In the genomic region with DNA sequence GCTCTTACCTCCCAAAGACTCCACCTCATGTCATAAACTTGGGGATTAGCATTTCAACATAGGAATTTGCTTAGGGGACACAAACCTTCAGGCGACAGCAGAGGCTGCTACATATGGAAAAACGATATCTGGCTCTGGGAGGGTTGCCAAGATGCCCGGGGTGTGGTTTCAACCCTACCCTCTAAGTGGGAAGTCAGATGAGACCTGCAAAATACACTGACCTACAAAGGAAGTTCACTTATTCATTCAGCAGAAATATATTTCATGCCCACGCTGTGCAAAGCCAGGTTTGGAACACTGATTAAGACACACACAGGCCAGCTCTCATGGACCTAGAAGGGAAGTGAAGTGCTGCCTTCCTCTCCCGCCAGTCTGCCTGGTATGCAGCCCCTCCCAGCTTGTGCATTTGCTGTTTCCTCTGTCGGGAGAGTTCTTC, we compare ENCODE assay signal across 11 cellular contexts.
DNase-seq lines count a peak whose midpoint lies in the region; ATAC-seq and TF ChIP-seq lines count a peak whose summit lies in the region.
"Had no signal": no experiment of that assay in that cellular context is flagged by ENCODE, and none has a peak within 500 bp of the region (broad histone marks: within the 10 kb centered on the region; RNA-seq: fewer than 3 reads in every experiment).

No MANE protein-coding gene starts in this region.

- DNase-seq in A673 (ENCODE audit: low spot score) (peak; percentile 48), IMR-90 (peak; percentile 8), adrenal gland (peak; percentile 29 to 66 (median 34)), left colon (peak; percentile 56 to 82), brain microvascular endothelial cell (no peak), iPS-NIHi7 (ENCODE audit: extremely low spot score) (no peak), osteoblast (ENCODE audit: insufficient read length, low spot score, missing footprints) (no peak)
- DNase-seq: activated CD4-positive, alpha-beta memory T cell treated with anti-CD3 and anti-CD28 coated beads for 36 hours; CD4-positive, CD25-positive, alpha-beta regulatory T cell; PC-3 had no signal

- H2AFZ ChIP-seq in IMR-90 (replicated peaks; ENCODE audit: low read length, poor library complexity) (peak overlapping the region; percentile 13), osteoblast (ENCODE audit: low read length) (no peak overlapping the region)

- no peak overlapping the region for H3K56ac ChIP-seq in IMR-90 (ENCODE audit: extremely low read depth, insufficient read depth, low read length)

- WGBS in IMR-90 (ENCODE audit: extremely low coverage in 2 of 2, insufficient read length in 1 of 2), 2 experiments = no CpG with 5 or more reads among the region's 6 CpGs
- WGBS in adrenal gland, 4 donors = 44 to 60% (median 50%) methylated on average over 6 of the region's 6 CpGs

- ATAC-seq in IMR-90 (ENCODE audit: low read depth) (peak; percentile 24; the same call in 1 of the 2 replicates), left colon (peak; percentile 94), HG02852 (IDR thresholded peaks at IDR 0.05; ENCODE audit: unreplicated experiment) (no peak)
- ATAC-seq: PC-3 had no signal

- no peaks in the 10 kb centered on the region for H3K79me1 ChIP-seq in IMR-90 (ENCODE audit: low read depth in 1 of 2, low read length in 2 of 2)

- H2AK5ac ChIP-seq in IMR-90 (ENCODE audit: low read depth, low read length) = no peak overlapping the region

- H4K20me1 ChIP-seq in IMR-90 (ENCODE audit: insufficient read depth, low read length) = no peaks in the 10 kb centered on the region
- H4K20me1 ChIP-seq in osteoblast (ENCODE audit: insufficient read depth, low read length) = no peaks in the 10 kb centered on the region

- H3K27ac ChIP-seq in A673 (ENCODE audit: low read depth, low read length, poor library complexity, severe bottlenecking) = no peak overlapping the region
- H3K27ac ChIP-seq in IMR-90 (ENCODE audit: insufficient read depth, low read length) = no peak overlapping the region
- peak overlapping the region in 1 of 5 donors; percentile 8 for H3K27ac ChIP-seq in adrenal gland
- no peak overlapping the region for H3K27ac ChIP-seq in brain microvascular endothelial cell
- H3K27ac ChIP-seq in osteoblast (ENCODE audit: low read depth, low read length) = no peak overlapping the region

- no peaks in the 10 kb centered on the region for H3K27me3 ChIP-seq in A673 (replicated peaks; ENCODE audit: insufficient read depth, low read depth, low read length, poor library complexity)
- H3K27me3 ChIP-seq in IMR-90 (ENCODE audit: control insufficient read depth, insufficient read depth, low read length) = no peaks in the 10 kb centered on the region
- H3K27me3 ChIP-seq in adrenal gland = no peaks in the 10 kb centered on the region
- no peaks in the 10 kb centered on the region for H3K27me3 ChIP-seq in brain microvascular endothelial cell (replicated peaks)
- H3K27me3 ChIP-seq in osteoblast (ENCODE audit: insufficient read depth, low read length) = no peaks in the 10 kb centered on the region

- no peak overlapping the region for H3K4me2 ChIP-seq in IMR-90 (ENCODE audit: low read depth, low read length)
- H3K4me2 ChIP-seq in osteoblast (ENCODE audit: insufficient read depth, low read length) = no peak overlapping the region

- H3K9me3 ChIP-seq in A673 (ENCODE audit: low read depth, low read length, poor library complexity, severe bottlenecking) (no peaks in the 10 kb centered on the region), IMR-90 (ENCODE audit: control insufficient read depth, insufficient read depth, low read length) (no peaks in the 10 kb centered on the region), adrenal gland (replicated peaks in 1 of 3) (no peaks in the 10 kb centered on the region), osteoblast (ENCODE audit: low read depth, low read length) (no peaks in the 10 kb centered on the region)

- no peak overlapping the region for H2BK15ac ChIP-seq in IMR-90 (ENCODE audit: low read depth, low read length)

- H3K36me3 ChIP-seq in A673 (ENCODE audit: insufficient read depth, low read length, poor library complexity, severe bottlenecking) (no peaks in the 10 kb centered on the region), IMR-90 (ENCODE audit: control insufficient read depth, insufficient read depth, low read length) (no peaks in the 10 kb centered on the region; the same call in 1 of the 2 replicates), adrenal gland (replicated peaks in 1 of 2) (no peaks in the 10 kb centered on the region), brain microvascular endothelial cell (replicated peaks) (no peaks in the 10 kb centered on the region), osteoblast (ENCODE audit: insufficient read depth, low read length) (no peaks in the 10 kb centered on the region)

- H2AK9ac ChIP-seq in IMR-90 (replicated peaks; ENCODE audit: low read depth, low read length, poor library complexity) = no peak overlapping the region

- H3K18ac ChIP-seq in IMR-90 (ENCODE audit: low read depth, low read length) = no peak overlapping the region

- TF ChIP-seq POLR2A in IMR-90 (IDR thresholded peaks at IDR 0.05; ENCODE audit: low read depth, low read length) (no peak), adrenal gland (IDR thresholded peaks at IDR 0.05) (no peak)

- dilution Hi-C loops in IMR-90 (cut with HindIII; ENCODE audit: low sequenced_read_pairs, unreplicated experiment) = no loop called here

- no peak for TF ChIP-seq RAD21 in IMR-90 (IDR thresholded peaks at IDR 0.05; ENCODE audit: low read length)

- in situ Hi-C loops in IMR-90 (cut with MboI; ENCODE audit: low sequenced_read_pairs) (no loop called here), brain microvascular endothelial cell (cut with HindIII; ENCODE audit: low pct_ligation_motif_present, low sequenced_read_pairs) (loop anchor here (25.0 kb wide), 1 partner anchor 272 kb away; no protein-coding TSS in a partner anchor)

- CTCF ChIA-PET in A673 (lab: Charles Lee) (no interaction called here), IMR-90 (lab: Yijun Ruan, JAX) (interaction anchor here (0.5 to 0.6 kb wide), 2 partner anchors 20 to 177 kb away, joined by 3 to 5 read pairs; no protein-coding TSS in a partner anchor)

- H3K9ac ChIP-seq in IMR-90 (ENCODE audit: low read depth, low read length) = no peak overlapping the region

- no peak overlapping the region for H2BK20ac ChIP-seq in IMR-90 (ENCODE audit: low read depth, low read length)

- no peaks in the 10 kb centered on the region for H3K79me2 ChIP-seq in osteoblast (ENCODE audit: insufficient read depth, low read length)

- intact Hi-C loops in A673 (cut with micrococcal nuclease; ENCODE audit: unreplicated experiment) (loop anchor here (10.0 kb wide), 1 partner anchor 269 kb away; no protein-coding TSS in a partner anchor), IMR-90 (cut with micrococcal nuclease) (no loop called here), adrenal gland (cut with DNase I) (no loop called here), left colon (cut with DNase I, micrococcal nuclease) (no loop called here)

- H3K14ac ChIP-seq in IMR-90 (replicated peaks; ENCODE audit: low read depth, low read length) = peak overlapping the region; percentile 12; the same call in 1 of the 2 replicates

- no peak overlapping the region for H4K91ac ChIP-seq in IMR-90 (ENCODE audit: insufficient read depth, low read depth, low read length)

- H3K4me3 ChIP-seq in A673 (ENCODE audit: low read depth, low read length, poor library complexity, severe bottlenecking) (no peak overlapping the region), IMR-90 (ENCODE audit: insufficient read depth, low read depth, low read length) (no peak overlapping the region), adrenal gland (no peak overlapping the region), brain microvascular endothelial cell (ENCODE audit: low read depth, low read length) (no peak overlapping the region), osteoblast (ENCODE audit: insufficient read depth, low read length) (no peak overlapping the region)

- H4K5ac ChIP-seq in IMR-90 (ENCODE audit: low read depth, low read length) = no peak overlapping the region

- H3K4ac ChIP-seq in IMR-90 (ENCODE audit: low read depth, low read length) = no peak overlapping the region

- H4K8ac ChIP-seq in IMR-90 (ENCODE audit: low read depth in 2 of 2, low read length in 2 of 2) = no peak overlapping the region

- 0 out of 2 replicates have a peak, but pooled peaks cover 3% of the 10 kb centered on the region for H3K9me1 ChIP-seq in IMR-90 (ENCODE audit: insufficient read depth, low read length)

- POLR2A ChIA-PET in A673 (lab: Charles Lee; ENCODE audit: low non-redundant PET) (no interaction called here), IMR-90 (lab: Charles Lee; ENCODE audit: unreplicated experiment) (no interaction called here)

- TF ChIP-seq CTCF in A673 (conservative IDR thresholded peaks at IDR 0.05; ENCODE audit: low read depth, low read length) (no peak), IMR-90 (conservative IDR thresholded peaks at IDR 0.05; ENCODE audit: low read depth, low read length) (no peak), adrenal gland (IDR thresholded peaks at IDR 0.05) (no peak), brain microvascular endothelial cell (IDR thresholded peaks at IDR 0.05; ENCODE audit: low read depth, low read length, missing control alignments) (no peak), osteoblast (IDR thresholded peaks at IDR 0.05; ENCODE audit: extremely low read depth, low read depth, low read length) (no peak)

- BruUV-seq in A673 (replicated peaks; lab: Mats Ljungman, UMichigan) (no TSS peak), IMR-90 (replicated peaks; lab: Mats Ljungman, UMichigan) (no TSS peak)

- H3K4me1 ChIP-seq in A673 (ENCODE audit: insufficient read depth, low read length, poor library complexity, severe bottlenecking) (no peaks in the 10 kb centered on the region), IMR-90 (ENCODE audit: control insufficient read depth, insufficient read depth, low read length) (no peaks in the 10 kb centered on the region), adrenal gland (replicated peaks in 1 of 2) (peaks cover 15 to 21% of the 10 kb centered on the region in 2 donors), osteoblast (ENCODE audit: insufficient read depth, low read length) (peaks cover 7% of the 10 kb centered on the region)

- no peak overlapping the region for H2BK120ac ChIP-seq in IMR-90 (ENCODE audit: low read depth, low read length)

- H3K23ac ChIP-seq in IMR-90 (ENCODE audit: low read depth, low read length) = no peak overlapping the region

- H2BK5ac ChIP-seq in IMR-90 (ENCODE audit: low read depth, low read length, poor library complexity, severe bottlenecking) = no peak overlapping the region

TF ChIP-seq in IMR-90, 13 proteins besides CTCF, POLR2A, EP300 and RAD21 (continues in another document):
- TF ChIP-seq MXI1 (IDR thresholded peaks at IDR 0.05; ENCODE audit: borderline replicate concordance, low read depth, low read length) (no peak), RCOR1 (IDR thresholded peaks at IDR 0.05; ENCODE audit: insufficient replicate concordance, low read length) (no peak), SMC3 (IDR thresholded peaks at IDR 0.05; ENCODE audit: low read depth, low read length) (no peak)

Comparison
In these comparisons a context has a peak if more than half of its experiments do, and no peak if none do; other contexts are left out.
1. DNase-seq: peak in A673 (single experiment), IMR-90 (single experiment), adrenal gland (7 of 7) and left colon (2 of 2); none in brain microvascular endothelial cell (single experiment), iPS-NIHi7 (single experiment) and osteoblast (single experiment).